8 cellular contexts compared by ENCODE assay signal in the genomic region with DNA sequence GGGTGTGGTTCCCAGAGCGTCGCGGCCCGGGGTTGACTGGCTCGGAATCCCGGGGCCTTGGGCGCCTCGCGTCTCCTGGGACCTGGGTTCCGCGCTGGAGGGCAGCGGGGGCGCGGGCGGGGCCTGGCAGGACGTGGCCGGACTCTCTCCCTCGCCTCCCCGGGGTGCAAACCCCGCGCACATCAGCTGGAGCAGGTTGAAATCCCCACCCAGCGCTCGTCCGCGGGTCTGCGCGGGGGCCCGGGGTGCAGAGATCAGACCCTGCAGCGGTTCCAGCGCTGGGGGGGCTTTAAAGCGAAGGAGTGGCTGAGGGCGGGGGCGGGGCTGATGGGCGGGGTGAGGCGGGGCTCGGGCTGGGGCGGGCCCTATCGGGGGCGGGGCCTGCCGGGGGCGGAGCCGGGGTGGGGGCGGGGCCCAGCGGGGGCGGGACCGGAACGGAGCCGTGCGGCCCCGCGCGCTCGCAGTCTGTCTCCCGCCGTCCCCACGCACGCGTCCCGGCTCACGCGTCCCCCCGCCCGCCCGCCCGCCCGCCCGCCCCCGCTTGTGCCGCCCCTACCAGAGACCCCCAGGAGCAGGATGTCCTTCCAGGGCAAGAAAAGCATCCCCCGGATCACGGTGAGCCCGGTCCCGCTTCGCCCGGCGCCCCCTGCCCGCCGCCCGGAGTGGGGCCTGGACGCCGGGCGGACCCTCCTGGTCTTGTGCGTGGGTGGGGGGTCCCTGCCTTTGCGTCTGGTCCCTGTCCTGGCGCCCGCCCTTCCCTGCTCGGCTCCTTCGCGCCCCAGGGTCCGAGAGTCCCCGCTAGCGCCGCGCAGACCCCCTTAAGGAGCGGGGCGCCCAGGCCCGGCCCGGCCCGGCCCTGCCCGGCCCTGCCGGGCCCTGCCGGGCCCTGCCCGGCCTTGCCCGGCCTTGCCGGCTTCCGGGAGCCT. TPM values are rescaled to one million over a fixed set of nuclear protein-coding genes. Genes with fewer than 3 reads are reported as not detected.
DNase-seq lines count a peak whose midpoint lies in the region; ATAC-seq and TF ChIP-seq lines count a peak whose summit lies in the region.

A gene (plus strand): TSS at position 461 of the 926 bp plus-strand sequence. CDS start 116 bp downstream, at position 577.

- H3K4me3 ChIP-seq in endocrine pancreas (ENCODE audit: control insufficient read depth, insufficient read depth, low read length), result no peak within 1 kb of the TSS
- H3K4me3 ChIP-seq in upper lobe of right lung, result peak within 1 kb of the TSS; percentile 43

- H3K9me3 ChIP-seq in endocrine pancreas (ENCODE audit: control insufficient read depth, low read length) (no peaks in the 10 kb centered on the region), upper lobe of right lung (no peaks in the 10 kb centered on the region)

- H3K27me3 Mint-ChIP-seq in HFFc6 (ENCODE audit: insufficient read depth), result peaks cover 37% of the 10 kb centered on the region

- no peaks in the 10 kb centered on the region; the same call in 1 of the 2 replicates for H3K9me3 Mint-ChIP-seq in HFFc6

- H3K27ac Mint-ChIP-seq in HFFc6, result no peak within 1 kb of the TSS

- TF ChIP-seq CTCF in upper lobe of right lung (IDR thresholded peaks at IDR 0.05) (no peak), HFFc6 (IDR thresholded peaks at IDR 0.05) (no peak)

- H3K36me3 Mint-ChIP-seq in HFFc6 (ENCODE audit: low read depth), result no peaks in the 10 kb centered on the region

- H3K4me3 Mint-ChIP-seq in HFFc6, result no peak within 1 kb of the TSS

- H3K27me3 ChIP-seq in endocrine pancreas (ENCODE audit: control insufficient read depth, insufficient read depth, low read length) (no peaks in the 10 kb centered on the region), upper lobe of right lung (peaks cover 36% of the 10 kb centered on the region)

- DNase-seq in NCI-H1105 treated with DMSO at 0.1 percent for 48 hours (lab: John Stamatoyannopoulos, UW) (peak; percentile 14), NCI-H1105 (lab: John Stamatoyannopoulos, UW) (no peak), T1000 (lab: John Stamatoyannopoulos, UW) (peak; percentile 49), myocyte (ENCODE audit: low read depth) (no peak), upper lobe of right lung (no peak), HFFc6 (no peak)

- no peaks in the 10 kb centered on the region for H3K4me1 ChIP-seq in endocrine pancreas (ENCODE audit: control insufficient read depth, insufficient read depth, low read length)
- peaks cover 16% of the 10 kb centered on the region for H3K4me1 ChIP-seq in upper lobe of right lung

- H3K36me3 ChIP-seq in endocrine pancreas (ENCODE audit: control insufficient read depth, insufficient read depth, low read length), result no peaks in the 10 kb centered on the region
- H3K36me3 ChIP-seq in upper lobe of right lung, result no peaks in the 10 kb centered on the region

- ATAC-seq in upper lobe of right lung, result peak; percentile 74
- no peak for ATAC-seq in GM21619 (IDR thresholded peaks at IDR 0.05; ENCODE audit: unreplicated experiment)

- H3K9ac ChIP-seq in endocrine pancreas (ENCODE audit: control insufficient read depth, insufficient read depth, low read length), result peak within 1 kb of the TSS; percentile 48

- intact Hi-C loops in upper lobe of right lung (cut with DNase I), result no loop called here

- H3K4me1 Mint-ChIP-seq in HFFc6 (ENCODE audit: low read depth), result no peaks in the 10 kb centered on the region

- no peak within 1 kb of the TSS for H3K27ac ChIP-seq in upper lobe of right lung

RNA-seq across cellular contexts. Expression of the gene that starts here (rescaled TPM):
- total RNA-seq in myocyte (21.0 and 22.3 TPM in 2 replicates), upper lobe of right lung (1.7 TPM)
- 27.9 TPM for polyA plus RNA-seq in myocyte (2012)
- 1 to 10 TPM in 2 of 6 experiments, under 1 TPM in 4; 0.13 to 2.4 (median 0.34) TPM for total RNA-seq in HFFc6 (2021; fragmentation: NEBNext Ultra II Directional; extraction: Animal tissue kit (Norgen Biotek cat#: 25700))

Comparison
In these comparisons a context has a peak if more than half of its experiments do, and no peak if none do; other contexts are left out.
1. DNase-seq: peak in NCI-H1105 treated with DMSO at 0.1 percent for 48 hours (single experiment) and T1000 (single experiment); none in NCI-H1105 (single experiment), myocyte (single experiment), upper lobe of right lung (single experiment) and HFFc6 (single experiment).